ENCODE assay signal across 11 cellular contexts in genomic region chr7:140476698-140477261, GRCh38. TPM values are rescaled to one million over a fixed set of nuclear protein-coding genes. Genes with fewer than 3 reads are reported as not detected.
DNase-seq lines count a peak whose midpoint lies in the region; ATAC-seq and TF ChIP-seq lines count a peak whose summit lies in the region.
"Had no signal": no experiment of that assay in that cellular context is flagged by ENCODE, and none has a peak within 500 bp of the region (broad histone marks: within the 10 kb centered on the region; RNA-seq: fewer than 3 reads in every experiment).

No MANE protein-coding gene starts in this region.

- H3K27ac ChIP-seq in HCT116 (ENCODE audit: low read depth, low read length): no peak overlapping the region
- H3K27ac ChIP-seq in mesendoderm (ENCODE audit: low read depth, low read length): no peak overlapping the region
- H3K27ac ChIP-seq: uterus had no signal

- H3K4me1 ChIP-seq in HCT116 (ENCODE audit: control insufficient read depth in 1 of 2, insufficient read depth in 2 of 2, low read length in 2 of 2) (peaks cover 8 to 15% of the 10 kb centered on the region in 2 experiments; a peak in 2 of 4 replicates), mesendoderm (ENCODE audit: control insufficient read depth, low read depth, low read length) (peaks cover 2% of the 10 kb centered on the region)
- H3K4me1 ChIP-seq: uterus had no signal

- peak overlapping the region; percentile 60 for H3K56ac ChIP-seq in mesendoderm (ENCODE audit: low read length)

- H3K27me3 Mint-ChIP-seq in CD14-positive monocyte (ENCODE audit: low read depth in 3 of 3): no peaks in the 10 kb centered on the region
- H3K27me3 Mint-ChIP-seq in activated naive CD8-positive, alpha-beta T cell treated with anti-CD3 and anti-CD28 coated beads, Interleukin-2, amount 50 U/mL, for 24 hours: no peaks in the 10 kb centered on the region

- peaks cover 0 to 2% (median 0%) of the 10 kb centered on the region in 7 donors for H3K9me3 Mint-ChIP-seq in CD14-positive monocyte
- no peaks in the 10 kb centered on the region for H3K9me3 Mint-ChIP-seq in activated naive CD8-positive, alpha-beta T cell treated with anti-CD3 and anti-CD28 coated beads, Interleukin-2, amount 50 U/mL, for 24 hours

- H3K36me3 Mint-ChIP-seq in CD14-positive monocyte: peaks cover 8 to 25% of the 10 kb centered on the region in 2 donors
- H3K36me3 Mint-ChIP-seq in activated naive CD8-positive, alpha-beta T cell treated with anti-CD3 and anti-CD28 coated beads, Interleukin-2, amount 50 U/mL, for 24 hours (ENCODE audit: low read depth): peaks cover under 1% of the 10 kb centered on the region

- ATAC-seq in HCT116: no peak
- no peak for ATAC-seq in activated naive CD8-positive, alpha-beta T cell treated with anti-CD3 and anti-CD28 coated beads, Interleukin-2, amount 50 U/mL, for 24 hours
- ATAC-seq in left cardiac atrium: no peak

- H3K4me3 ChIP-seq in HCT116 (replicated peaks in 1 of 2; ENCODE audit: low read depth in 1 of 2, low read length in 2 of 2) (no peak overlapping the region), mesendoderm (ENCODE audit: low read length) (no peak overlapping the region)

- H3K27me3 ChIP-seq in HCT116 (ENCODE audit: insufficient read depth, low read length): no peaks in the 10 kb centered on the region
- no peaks in the 10 kb centered on the region for H3K27me3 ChIP-seq in mesendoderm (ENCODE audit: insufficient read depth, low read length, poor library complexity)
- H3K27me3 ChIP-seq: uterus had no signal

- H3K79me1 ChIP-seq in mesendoderm (ENCODE audit: low read length): no peaks in the 10 kb centered on the region

- H3K36me3 ChIP-seq in HCT116 (ENCODE audit: control insufficient read depth in 1 of 2, insufficient read depth in 2 of 2, low read length in 2 of 2) (no peaks in the 10 kb centered on the region; a peak in 1 of 4 replicates), mesendoderm (ENCODE audit: control insufficient read depth, insufficient read depth, low read length) (no peaks in the 10 kb centered on the region)
- H3K36me3 ChIP-seq: uterus had no signal

- CTCF ChIA-PET in HCT116 (lab: Charles Lee): interaction anchor here (0.9 to 1.2 kb wide), 4 partner anchors 16 to 177 kb away, joined by 3 to 5 read pairs (median 4); no protein-coding TSS in a partner anchor

- POLR2A ChIA-PET in HCT116 (lab: Charles Lee): no interaction called here

- H4K5ac ChIP-seq in mesendoderm (ENCODE audit: low read length): no peak overlapping the region

- no peak for TF ChIP-seq RAD21 in HCT116 (IDR thresholded peaks at IDR 0.05; ENCODE audit: low read depth)

- intact Hi-C loops in CD14-positive monocyte (cut with micrococcal nuclease): loop anchor here (5.0 to 10.0 kb wide), 3 partner anchors 446 to 1112 kb away; partner anchors contain the start of genes BRAF (in 2 of the 2) and MRPS33 (in 1 of the 2)
- intact Hi-C loops in HCT116 (cut with micrococcal nuclease): loop anchor here (5.0 to 10.0 kb wide), 2 partner anchors 302 to 536 kb away; partner anchors contain the start of genes KDM7A and MRPS33
- intact Hi-C loops in left cardiac atrium (cut with DNase I): loop anchor here in 1 of 2 donors (5.0 kb wide), 1 partner anchor 176 kb away; no protein-coding TSS in a partner anchor

- peak overlapping the region; percentile 91 to 98 (median 98) for H3K27ac Mint-ChIP-seq in CD14-positive monocyte
- peak overlapping the region; percentile 73 for H3K27ac Mint-ChIP-seq in activated naive CD8-positive, alpha-beta T cell treated with anti-CD3 and anti-CD28 coated beads, Interleukin-2, amount 50 U/mL, for 24 hours

- no peaks in the 10 kb centered on the region for H3K9me2 ChIP-seq in HCT116 (ENCODE audit: insufficient read depth)

- no peaks in the 10 kb centered on the region for H3K9me3 ChIP-seq in HCT116 (ENCODE audit: control insufficient read depth in 1 of 2, insufficient read depth in 1 of 2, low read depth in 1 of 2, low read length in 2 of 2)
- H3K9me3 ChIP-seq: uterus had no signal

- WGBS in mesendoderm (ENCODE audit: extremely low coverage, insufficient coverage, low lambda C conversion rate): no CpG with 5 or more reads among the region's 11 CpGs

- no peak for DNase-seq in CD14-positive monocyte (ENCODE audit: low spot score)
- no peak for DNase-seq in HCT116 (ENCODE audit: low read depth, low spot score)
- DNase-seq in activated naive CD8-positive, alpha-beta T cell treated with anti-CD3 and anti-CD28 coated beads, Interleukin-2, amount 50 U/mL, for 24 hours: no peak
- no peak for DNase-seq in mesendoderm
- no peak for DNase-seq in NCI-H774 (lab: John Stamatoyannopoulos, UW)
- no peak for DNase-seq in SW 1271 (lab: John Stamatoyannopoulos, UW)
- DNase-seq in left cardiac atrium: no peak
- DNase-seq in islet precursor cell: no peak
- DNase-seq: COR-L47, NCI-H2171, uterus had no signal

- no peak overlapping the region for H2BK120ac ChIP-seq in mesendoderm (ENCODE audit: low read depth, low read length)

- peaks cover 70% of the 10 kb centered on the region for H3K79me2 ChIP-seq in HCT116 (ENCODE audit: insufficient read depth, low read length)
- peaks cover 67% of the 10 kb centered on the region for H3K79me2 ChIP-seq in mesendoderm (ENCODE audit: control insufficient read depth, insufficient read depth, low read length)

- no peak overlapping the region for H3K4ac ChIP-seq in mesendoderm (ENCODE audit: low read depth, low read length)

- H2BK5ac ChIP-seq in mesendoderm (ENCODE audit: low read length): no peak overlapping the region

- H2AFZ ChIP-seq in HCT116 (ENCODE audit: low read depth, low read length, poor library complexity, severe bottlenecking): no peak overlapping the region

- no peak overlapping the region for H3K18ac ChIP-seq in mesendoderm (ENCODE audit: low read length)

- H3K4me2 ChIP-seq in HCT116 (ENCODE audit: low read length) (peak overlapping the region; percentile 75; the same call in 1 of the 2 replicates), mesendoderm (ENCODE audit: low read length) (peak overlapping the region; percentile 38)

- H2BK15ac ChIP-seq in mesendoderm (replicated peaks; ENCODE audit: low read depth): no peak overlapping the region

- no peak for TF ChIP-seq POLR2A in HCT116 (IDR thresholded peaks at IDR 0.05; ENCODE audit: borderline replicate concordance, extremely low read depth, insufficient read depth, insufficient read length)

- RAD21 ChIA-PET in HCT116 (lab: Charles Lee; ENCODE audit: low non-redundant PET in 1 of 2, low total read pairs in 2 of 2, uncharacterized antibody in 2 of 2, unreplicated experiment in 2 of 2): no interaction called here

- H3K9ac ChIP-seq in HCT116 (ENCODE audit: low read length) (no peak overlapping the region), mesendoderm (ENCODE audit: low read length) (peak overlapping the region; percentile 41)

- H4K8ac ChIP-seq in mesendoderm (ENCODE audit: low read depth, low read length): no peak overlapping the region

- peak overlapping the region; percentile 92 to 98 for H3K4me3 Mint-ChIP-seq in CD14-positive monocyte
- peak overlapping the region; percentile 87 for H3K4me3 Mint-ChIP-seq in activated naive CD8-positive, alpha-beta T cell treated with anti-CD3 and anti-CD28 coated beads, Interleukin-2, amount 50 U/mL, for 24 hours

- no peak overlapping the region for H2AK5ac ChIP-seq in mesendoderm (ENCODE audit: low read length)

- TF ChIP-seq CTCF in CD14-positive monocyte (IDR thresholded peaks at IDR 0.05): no peak
- no peak for TF ChIP-seq CTCF in HCT116 (IDR thresholded peaks at IDR 0.05 in 2 of 3, conservative IDR thresholded peaks at IDR 0.05 in 1 of 3; ENCODE audit: borderline replicate concordance in 1 of 3, insufficient read depth in 1 of 3, low read depth in 2 of 3, low read length in 2 of 3)

- no peak overlapping the region for H3K23ac ChIP-seq in mesendoderm (ENCODE audit: low read length)

- peaks cover 35% of the 10 kb centered on the region for H3K4me1 Mint-ChIP-seq in CD14-positive monocyte
- H3K4me1 Mint-ChIP-seq in activated naive CD8-positive, alpha-beta T cell treated with anti-CD3 and anti-CD28 coated beads, Interleukin-2, amount 50 U/mL, for 24 hours: peaks cover 35% of the 10 kb centered on the region

- H4K20me1 ChIP-seq in HCT116 (ENCODE audit: insufficient read depth): no peaks in the 10 kb centered on the region

- BruUV-seq in HCT116 (replicated peaks; lab: Mats Ljungman, UMichigan): no TSS peak

TF ChIP-seq in HCT116, 20 proteins besides CTCF, POLR2A, EP300 and RAD21:
- TF ChIP-seq REST (IDR thresholded peaks at IDR 0.05; ENCODE audit: low read depth) (no peak), EZH2 (IDR thresholded peaks at IDR 0.05) (no peak), TCF7L2 (IDR thresholded peaks at IDR 0.05; ENCODE audit: borderline replicate concordance, extremely low read depth, insufficient read depth, insufficient read length) (no peak), SIN3A (IDR thresholded peaks at IDR 0.05; ENCODE audit: low read depth) (no peak)

RNA-seq across cellular contexts. Expression of gene MKRN1, which starts 2.5 kb away (rescaled TPM):
- 100 to 1,000 TPM; 127 to 160 TPM for polyA plus RNA-seq in CD14-positive monocyte
- total RNA-seq in HCT116 (2021; ENCODE audit: unreplicated experiment) (95.0 TPM), left cardiac atrium (10 to 100 TPM; 65.4 to 79.2 TPM)
- polyA plus RNA-seq in HCT116 (2012): 93.5 and 115 TPM in 2 replicates
- 65.3 TPM for polyA plus RNA-seq in mesendoderm (2013, experiment 1 of 2)
- polyA plus RNA-seq in mesendoderm (2013, experiment 2 of 2): 68.9 TPM
